ENCODE assay signal across 25 cellular contexts in the genomic region with DNA sequence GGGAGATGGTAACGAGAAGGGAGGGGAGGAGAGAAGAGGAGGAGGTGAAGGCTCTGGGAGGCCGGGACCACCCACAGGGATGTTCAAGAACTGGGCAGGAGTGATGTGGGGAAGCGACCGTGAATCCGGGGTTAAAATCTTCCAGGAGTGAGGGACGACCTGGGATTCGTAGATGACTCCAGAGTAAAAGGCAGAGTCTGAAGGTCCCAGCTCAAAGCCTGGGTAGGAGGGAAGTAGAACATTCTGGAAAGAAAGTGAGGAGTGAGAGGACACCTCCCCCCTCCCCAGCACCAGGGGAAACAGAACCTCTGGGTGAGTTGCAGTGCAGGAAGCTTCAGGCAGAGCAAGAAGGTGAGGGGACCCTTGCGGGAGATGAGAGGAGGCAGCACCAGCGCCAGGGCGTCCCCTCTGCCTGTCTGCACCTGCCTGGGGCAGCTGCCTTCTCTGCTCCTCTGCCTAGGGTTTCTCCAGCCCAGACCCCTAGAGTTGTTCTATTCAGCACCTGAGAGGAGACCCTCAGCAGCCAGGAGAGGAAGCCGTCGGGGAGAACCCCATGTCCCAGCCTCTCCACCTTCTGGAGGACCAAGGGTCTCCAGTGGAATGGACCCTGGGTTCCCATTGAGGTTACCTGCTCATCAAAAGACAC. TPM values are rescaled to one million over a fixed set of nuclear protein-coding genes. Genes with fewer than 3 reads are reported as not detected.
DNase-seq lines count a peak whose midpoint lies in the region; ATAC-seq and TF ChIP-seq lines count a peak whose summit lies in the region.
"Had no signal": no experiment of that assay in that cellular context is flagged by ENCODE, and none has a peak within 500 bp of the region (broad histone marks: within the 10 kb centered on the region; RNA-seq: fewer than 3 reads in every experiment).

No MANE protein-coding gene starts in this region.

- H3K4me1 Mint-ChIP-seq in activated naive CD8-positive, alpha-beta T cell treated with anti-CD3 and anti-CD28 coated beads, Interleukin-2, amount 50 U/mL, for 24 hours: peaks cover 3% of the 10 kb centered on the region
- peaks cover 33 to 47% of the 10 kb centered on the region in 2 donors for H3K4me1 Mint-ChIP-seq in stimulated activated naive B cell treated with anti-CD40 and anti-IgM and Interleukin-4, amounts not matched to agents 10 μg/mL and 1 μg/mL and 100 μg/mL, for 72 hours
- peaks cover 29% of the 10 kb centered on the region for H3K4me1 Mint-ChIP-seq in nephron progenitor cell

- TF ChIP-seq CTCF in nephron progenitor cell (IDR thresholded peaks at IDR 0.05): no peak

- H3K9me3 Mint-ChIP-seq in activated naive CD8-positive, alpha-beta T cell treated with anti-CD3 and anti-CD28 coated beads, Interleukin-2, amount 50 U/mL, for 24 hours: no peaks in the 10 kb centered on the region
- H3K9me3 Mint-ChIP-seq in stimulated activated naive B cell treated with anti-CD40 and anti-IgM and Interleukin-4, amounts not matched to agents 10 μg/mL and 1 μg/mL and 100 μg/mL, for 72 hours: no peaks in the 10 kb centered on the region
- H3K9me3 Mint-ChIP-seq in nephron progenitor cell: no peaks in the 10 kb centered on the region
- H3K9me3 Mint-ChIP-seq: activated T-cell treated with anti-CD3 and anti-CD28 coated beads, Interleukin-2, amount 50 U/mL, for 72 hours; IgD-negative memory B cell had no signal

- H3K27me3 Mint-ChIP-seq in activated naive CD8-positive, alpha-beta T cell treated with anti-CD3 and anti-CD28 coated beads, Interleukin-2, amount 50 U/mL, for 24 hours: peaks cover 15% of the 10 kb centered on the region
- no peaks in the 10 kb centered on the region for H3K27me3 Mint-ChIP-seq in stimulated activated naive B cell treated with anti-CD40 and anti-IgM and Interleukin-4, amounts not matched to agents 10 μg/mL and 1 μg/mL and 100 μg/mL, for 72 hours
- H3K27me3 Mint-ChIP-seq in nephron progenitor cell (ENCODE audit: low read depth, poor library complexity): peaks cover 22% of the 10 kb centered on the region

- no peak overlapping the region for H3K27ac Mint-ChIP-seq in activated naive CD8-positive, alpha-beta T cell treated with anti-CD3 and anti-CD28 coated beads, Interleukin-2, amount 50 U/mL, for 24 hours
- peak overlapping the region; percentile 98 for H3K27ac Mint-ChIP-seq in stimulated activated naive B cell treated with anti-CD40 and anti-IgM and Interleukin-4, amounts not matched to agents 10 μg/mL and 1 μg/mL and 100 μg/mL, for 72 hours
- H3K27ac Mint-ChIP-seq in nephron progenitor cell: no peak overlapping the region
- H3K27ac Mint-ChIP-seq: activated naive CD8-positive, alpha-beta T cell; activated T-cell treated with anti-CD3 and anti-CD28 coated beads, Interleukin-2, amount 50 U/mL, for 72 hours had no signal

- DNase-seq in activated CD8-positive, alpha-beta memory T cell treated with anti-CD3 and anti-CD28 coated beads, Interleukin-2, amount 50 U/mL, for 48 hours: peak; percentile 47
- DNase-seq in activated CD8-positive, alpha-beta memory T cell treated with anti-CD3 and anti-CD28 coated beads for 24 hours: no peak
- DNase-seq in activated naive CD8-positive, alpha-beta T cell treated with anti-CD3 and anti-CD28 coated beads, Interleukin-2, amount 50 U/mL, for 24 hours: no peak
- DNase-seq in left lobe of liver (ENCODE audit: low spot score) (peak; percentile 41), nephron progenitor cell (no peak)
- no peak for DNase-seq in stimulated activated naive B cell treated with anti-CD40 and anti-IgM and Interleukin-4, amounts not matched to agents 10 μg/mL and 1 μg/mL and 100 μg/mL, for 72 hours
- DNase-seq in stimulated activated CD4-positive, alpha-beta T cell treated with anti-CD3 and anti-CD28 coated beads, Interleukin-4, amount 100 ng/mL, for 24 hours: no peak
- DNase-seq: activated CD4-positive, alpha-beta T cell treated with anti-CD3 and anti-CD28 coated beads for 1 hour; activated T-cell treated with anti-CD3 and anti-CD28 coated beads, Interleukin-2, amount 50 U/mL, for 72 hours; colonic mucosa; glutamatergic neuron; GM23248; NCI-H1105 treated with DMSO at 0.1 percent for 48 hours; NCI-H2029 treated with DMSO at 0.1 percent for 48 hours; NCI-H345; Right ventricle myocardium superior; stimulated activated CD4-positive, alpha-beta T cell treated with anti-CD3 and anti-CD28 coated beads, Interleukin-1b, Interleukin-23, amount 100 ng/mL, for 48 hours; stimulated activated naive CD4-positive, alpha-beta T cell; SW 1271 had no signal

- no peak overlapping the region for H3K4me3 Mint-ChIP-seq in activated naive CD8-positive, alpha-beta T cell treated with anti-CD3 and anti-CD28 coated beads, Interleukin-2, amount 50 U/mL, for 24 hours
- peak overlapping the region; percentile 83 to 92 for H3K4me3 Mint-ChIP-seq in stimulated activated naive B cell treated with anti-CD40 and anti-IgM and Interleukin-4, amounts not matched to agents 10 μg/mL and 1 μg/mL and 100 μg/mL, for 72 hours
- no peak overlapping the region for H3K4me3 Mint-ChIP-seq in nephron progenitor cell
- H3K4me3 Mint-ChIP-seq: activated naive CD8-positive, alpha-beta T cell; activated T-cell treated with anti-CD3 and anti-CD28 coated beads, Interleukin-2, amount 50 U/mL, for 72 hours had no signal

- no peaks in the 10 kb centered on the region for H3K36me3 Mint-ChIP-seq in activated naive CD8-positive, alpha-beta T cell treated with anti-CD3 and anti-CD28 coated beads, Interleukin-2, amount 50 U/mL, for 24 hours (ENCODE audit: low read depth)
- H3K36me3 Mint-ChIP-seq in stimulated activated naive B cell treated with anti-CD40 and anti-IgM and Interleukin-4, amounts not matched to agents 10 μg/mL and 1 μg/mL and 100 μg/mL, for 72 hours: peaks cover 0 to 4% of the 10 kb centered on the region in 2 donors
- H3K36me3 Mint-ChIP-seq in nephron progenitor cell (ENCODE audit: low read depth): no peaks in the 10 kb centered on the region
- H3K36me3 Mint-ChIP-seq: activated naive CD8-positive, alpha-beta T cell; IgD-negative memory B cell had no signal

- peak; percentile 6 for ATAC-seq in activated naive CD8-positive, alpha-beta T cell treated with anti-CD3 and anti-CD28 coated beads, Interleukin-2, amount 50 U/mL, for 24 hours
- ATAC-seq in left lobe of liver (no peak), GM21526 (IDR thresholded peaks at IDR 0.05; ENCODE audit: low FRiP score, unreplicated experiment) (no peak)
- no peak for ATAC-seq in stimulated activated naive B cell treated with anti-CD40 and anti-IgM and Interleukin-4, amounts not matched to agents 10 μg/mL and 1 μg/mL and 100 μg/mL, for 72 hours (replicated peaks)
- ATAC-seq: activated T-cell treated with anti-CD3 and anti-CD28 coated beads, Interleukin-2, amount 50 U/mL, for 72 hours; body of pancreas had no signal

RNA-seq across cellular contexts. Expression of a gene that starts 49.7 kb away (rescaled TPM):
- total RNA-seq in left lobe of liver: 27.5 TPM
- total RNA-seq: activated T-cell treated with anti-CD3 and anti-CD28 coated beads, Interleukin-2, amount 50 U/mL, for 72 hours; body of pancreas; colonic mucosa; GM23248; prostate gland; skeletal muscle tissue had no signal

Comparison
In these comparisons a context has a peak if more than half of its experiments do, and no peak if none do; other contexts are left out.
1. DNase-seq: peak in activated CD8-positive, alpha-beta memory T cell treated with anti-CD3 and anti-CD28 coated beads, Interleukin-2, amount 50 U/mL, for 48 hours (single experiment) and left lobe of liver (single experiment); none in activated CD8-positive, alpha-beta memory T cell treated with anti-CD3 and anti-CD28 coated beads for 24 hours (single experiment), activated naive CD8-positive, alpha-beta T cell treated with anti-CD3 and anti-CD28 coated beads, Interleukin-2, amount 50 U/mL, for 24 hours (single experiment), stimulated activated naive B cell treated with anti-CD40 and anti-IgM and Interleukin-4, amounts not matched to agents 10 μg/mL and 1 μg/mL and 100 μg/mL, for 72 hours (single experiment), stimulated activated CD4-positive, alpha-beta T cell treated with anti-CD3 and anti-CD28 coated beads, Interleukin-4, amount 100 ng/mL, for 24 hours (single experiment) and nephron progenitor cell (single experiment).
2. H3K4me3 Mint-ChIP-seq: peak in stimulated activated naive B cell treated with anti-CD40 and anti-IgM and Interleukin-4, amounts not matched to agents 10 μg/mL and 1 μg/mL and 100 μg/mL, for 72 hours (2 of 2); none in activated naive CD8-positive, alpha-beta T cell treated with anti-CD3 and anti-CD28 coated beads, Interleukin-2, amount 50 U/mL, for 24 hours (single experiment) and nephron progenitor cell (single experiment).